In the genomic region with DNA sequence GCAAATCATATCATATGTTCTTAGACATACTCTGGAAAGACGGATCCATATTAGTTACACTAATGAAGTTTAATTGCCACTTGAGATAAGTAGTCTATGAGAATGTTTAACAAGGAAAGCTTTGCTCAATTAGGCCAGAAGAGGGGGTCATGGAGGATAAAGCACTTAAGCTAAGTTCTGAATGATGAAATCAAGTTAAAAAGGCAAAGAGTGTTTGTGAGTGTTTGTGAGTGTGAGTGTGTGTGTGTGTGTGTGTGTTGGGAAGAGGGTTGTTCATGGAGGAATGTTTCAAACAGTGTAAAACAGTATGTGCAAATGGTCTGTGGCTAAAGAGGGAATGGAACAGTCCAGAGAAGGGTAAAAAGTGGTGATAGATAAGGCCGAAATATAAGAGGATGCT, we compare ENCODE assay signal across 1 cellular context.
TF ChIP-seq lines count a peak whose summit lies in the region.

No MANE protein-coding gene starts in this region.

TF ChIP-seq in HCT116, 20 proteins besides CTCF, POLR2A, EP300 and RAD21 (continued from another document):
- TF ChIP-seq, protein P1, sequence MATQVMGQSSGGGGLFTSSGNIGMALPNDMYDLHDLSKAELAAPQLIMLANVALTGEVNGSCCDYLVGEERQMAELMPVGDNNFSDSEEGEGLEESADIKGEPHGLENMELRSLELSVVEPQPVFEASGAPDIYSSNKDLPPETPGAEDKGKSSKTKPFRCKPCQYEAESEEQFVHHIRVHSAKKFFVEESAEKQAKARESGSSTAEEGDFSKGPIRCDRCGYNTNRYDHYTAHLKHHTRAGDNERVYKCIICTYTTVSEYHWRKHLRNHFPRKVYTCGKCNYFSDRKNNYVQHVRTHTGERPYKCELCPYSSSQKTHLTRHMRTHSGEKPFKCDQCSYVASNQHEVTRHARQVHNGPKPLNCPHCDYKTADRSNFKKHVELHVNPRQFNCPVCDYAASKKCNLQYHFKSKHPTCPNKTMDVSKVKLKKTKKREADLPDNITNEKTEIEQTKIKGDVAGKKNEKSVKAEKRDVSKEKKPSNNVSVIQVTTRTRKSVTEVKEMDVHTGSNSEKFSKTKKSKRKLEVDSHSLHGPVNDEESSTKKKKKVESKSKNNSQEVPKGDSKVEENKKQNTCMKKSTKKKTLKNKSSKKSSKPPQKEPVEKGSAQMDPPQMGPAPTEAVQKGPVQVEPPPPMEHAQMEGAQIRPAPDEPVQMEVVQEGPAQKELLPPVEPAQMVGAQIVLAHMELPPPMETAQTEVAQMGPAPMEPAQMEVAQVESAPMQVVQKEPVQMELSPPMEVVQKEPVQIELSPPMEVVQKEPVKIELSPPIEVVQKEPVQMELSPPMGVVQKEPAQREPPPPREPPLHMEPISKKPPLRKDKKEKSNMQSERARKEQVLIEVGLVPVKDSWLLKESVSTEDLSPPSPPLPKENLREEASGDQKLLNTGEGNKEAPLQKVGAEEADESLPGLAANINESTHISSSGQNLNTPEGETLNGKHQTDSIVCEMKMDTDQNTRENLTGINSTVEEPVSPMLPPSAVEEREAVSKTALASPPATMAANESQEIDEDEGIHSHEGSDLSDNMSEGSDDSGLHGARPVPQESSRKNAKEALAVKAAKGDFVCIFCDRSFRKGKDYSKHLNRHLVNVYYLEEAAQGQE (IDR thresholded peaks at IDR 0.05; ENCODE audit: low read depth) = no peak
- TF ChIP-seq SP1 (IDR thresholded peaks at IDR 0.05; ENCODE audit: low read depth) (no peak), CBX3 (IDR thresholded peaks at IDR 0.05; ENCODE audit: low read depth) (no peak), YY1 (IDR thresholded peaks at IDR 0.05; ENCODE audit: extremely low read depth, insufficient replicate concordance, low read depth, low read length) (no peak), EZH2phosphoT487 (IDR thresholded peaks at IDR 0.05; ENCODE audit: borderline replicate concordance) (no peak)
- TF ChIP-seq, protein P2, sequence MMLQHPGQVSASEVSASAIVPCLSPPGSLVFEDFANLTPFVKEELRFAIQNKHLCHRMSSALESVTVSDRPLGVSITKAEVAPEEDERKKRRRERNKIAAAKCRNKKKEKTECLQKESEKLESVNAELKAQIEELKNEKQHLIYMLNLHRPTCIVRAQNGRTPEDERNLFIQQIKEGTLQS (IDR thresholded peaks at IDR 0.05) = no peak
